In the genomic region with DNA sequence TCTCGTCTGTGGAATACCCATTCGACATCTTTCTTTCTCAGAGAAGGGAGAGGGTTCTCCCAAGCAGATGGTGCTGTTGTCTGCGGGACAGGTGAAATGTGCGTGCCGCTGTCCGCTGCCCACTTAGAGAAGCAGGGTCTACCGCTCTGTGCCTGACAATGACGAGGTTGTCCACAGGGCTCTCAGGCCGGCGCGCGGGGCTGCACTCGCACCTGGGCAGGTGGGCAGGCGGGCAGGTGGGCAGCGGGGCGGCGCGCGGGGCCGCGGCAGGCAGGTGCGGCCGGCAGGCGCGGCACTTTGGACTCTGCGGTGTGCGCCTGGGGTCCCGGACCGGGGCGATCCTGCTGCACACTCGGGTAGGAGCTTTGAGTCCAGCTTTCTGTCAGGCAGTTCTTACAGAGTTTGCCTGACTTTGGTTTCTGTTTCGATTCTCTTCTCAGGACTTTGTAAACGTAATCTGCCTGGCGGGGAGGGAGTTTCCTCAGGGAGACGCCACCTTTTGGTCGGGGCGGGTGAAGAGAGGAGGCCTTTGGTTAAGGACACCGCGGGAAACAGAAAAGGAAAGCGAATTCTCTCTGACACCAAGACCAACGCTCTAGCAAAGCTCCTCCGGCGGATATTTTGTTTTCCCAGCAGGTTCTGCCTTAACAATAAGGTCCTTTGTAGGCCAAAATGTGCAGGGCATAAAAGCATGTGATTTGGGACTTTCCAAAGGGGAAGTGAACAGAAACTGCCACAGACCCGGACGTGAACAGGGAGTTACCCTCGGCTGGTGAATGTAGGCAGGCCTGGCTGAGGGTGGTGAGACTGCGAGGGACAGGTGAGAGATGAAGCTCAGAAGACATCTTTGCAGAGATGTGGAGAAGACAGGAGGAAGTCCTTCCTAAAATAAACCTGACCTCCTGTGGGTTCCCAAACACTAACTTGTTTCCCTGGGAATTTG, we compare ENCODE assay signal across 8 cellular contexts. TPM values are rescaled to one million over a fixed set of nuclear protein-coding genes. Genes with fewer than 3 reads are reported as not detected.
DNase-seq lines count a peak whose midpoint lies in the region; ATAC-seq and TF ChIP-seq lines count a peak whose summit lies in the region.

IFIH1 (minus strand) TSS at position 405 of the 943 bp plus-strand sequence; CDS start at position 28, 377 bp downstream.

- H3K9me3 Mint-ChIP-seq in brain, result peaks cover 0 to 4% (median 0%) of the 10 kb centered on the region in 5 experiments

- peaks cover 20% of the 10 kb centered on the region for H3K27me3 Mint-ChIP-seq in brain

- peak in 1 of 2 experiments; percentile 27 for TF ChIP-seq CTCF in brain (conservative IDR thresholded peaks at IDR 0.05)

- no peaks in the 10 kb centered on the region for H3K36me3 Mint-ChIP-seq in brain

- H3K27ac Mint-ChIP-seq in brain, result peak within 1 kb of the TSS; percentile 10 to 98 (median 86)

- peaks cover 15% of the 10 kb centered on the region for H3K4me1 Mint-ChIP-seq in brain

- peak within 1 kb of the TSS; percentile 74 for H3K4me3 ChIP-seq in iPS-11a (ENCODE audit: low read depth, low read length)
- peak within 1 kb of the TSS; percentile 61 for H3K4me3 ChIP-seq in skeletal muscle cell (ENCODE audit: low read depth, low read length)

- peak; percentile 69 for DNase-seq in NCI-H146 (lab: John Stamatoyannopoulos, UW)
- DNase-seq in UCSD-AML1 (lab: John Stamatoyannopoulos, UW; ENCODE audit: unreplicated experiment), result peak; percentile 82
- DNase-seq in skeletal muscle cell (ENCODE audit: low read depth), result peak; percentile 62
- DNase-seq in NCI-H1694 treated with DMSO at 0.1 percent for 48 hours (lab: John Stamatoyannopoulos, UW), result no peak

- ATAC-seq in GM18499 (IDR thresholded peaks at IDR 0.05; ENCODE audit: insufficient read depth, unreplicated experiment) (peak; percentile 70), HG02840 (IDR thresholded peaks at IDR 0.05; ENCODE audit: low FRiP score, unreplicated experiment) (peak; percentile 88)

- peak within 1 kb of the TSS; percentile 83 to 95 (median 89) for H3K4me3 Mint-ChIP-seq in brain

RNA-seq across cellular contexts. Expression of gene IFIH1, which starts in this region (rescaled TPM):
- polyA plus RNA-seq in brain (ENCODE audit: insufficient read depth, low read depth, low replicate concordance), result 2.9 TPM
